In the genomic region with DNA sequence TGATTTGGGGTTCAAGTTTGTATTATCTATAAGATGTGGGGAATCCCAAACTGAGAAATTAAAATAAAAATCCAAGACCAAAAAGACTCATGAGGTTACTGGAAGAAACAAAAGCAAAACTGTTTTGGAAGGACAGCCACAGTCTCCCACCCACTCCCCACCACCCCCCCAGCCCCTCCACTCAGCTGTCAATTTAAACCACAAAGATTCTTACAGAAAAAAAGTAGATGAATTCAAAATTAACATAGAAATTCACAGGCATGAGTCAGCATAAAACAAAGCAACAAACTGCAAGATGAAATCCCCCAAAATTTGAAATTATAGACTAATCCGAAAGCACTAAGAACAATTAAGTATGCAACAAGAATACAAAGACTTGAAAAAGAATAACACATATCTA, we compare ENCODE assay signal across 1 cellular context.
TF ChIP-seq lines count a peak whose summit lies in the region.

No MANE protein-coding gene starts in this region.

TF ChIP-seq in HepG2, 621 proteins besides CTCF, POLR2A, EP300 and RAD21:
- TF ChIP-seq NR3C1 (CRISPR knock-in tag; IDR thresholded peaks at IDR 0.05) (no peak), ZNF660 (CRISPR knock-in tag; IDR thresholded peaks at IDR 0.05; ENCODE audit: borderline replicate concordance, low read depth) (no peak), RFXANK (CRISPR knock-in tag; IDR thresholded peaks at IDR 0.05) (no peak), MAFF (IDR thresholded peaks at IDR 0.05; ENCODE audit: low read depth, low read length) (peak; percentile 70), NFE2L2 (IDR thresholded peaks at IDR 0.05; ENCODE audit: low read length) (peak; percentile 92), CREB1 (IDR thresholded peaks at IDR 0.05) (no peak), CREB1 (CRISPR knock-in tag; IDR thresholded peaks at IDR 0.05) (no peak), MAFK (conservative IDR thresholded peaks at IDR 0.05 in 1 of 2, IDR thresholded peaks at IDR 0.05 in 1 of 2; ENCODE audit: low read length in 2 of 2) (peak; percentile 85 to 86), CREM (IDR thresholded peaks at IDR 0.05) (no peak), CREM (CRISPR knock-in tag; IDR thresholded peaks at IDR 0.05) (no peak)
TF ChIP-seq in HepG2: peak in this region for 3.
